Comparison of ENCODE assay signal across 8 cellular contexts in the genomic region with DNA sequence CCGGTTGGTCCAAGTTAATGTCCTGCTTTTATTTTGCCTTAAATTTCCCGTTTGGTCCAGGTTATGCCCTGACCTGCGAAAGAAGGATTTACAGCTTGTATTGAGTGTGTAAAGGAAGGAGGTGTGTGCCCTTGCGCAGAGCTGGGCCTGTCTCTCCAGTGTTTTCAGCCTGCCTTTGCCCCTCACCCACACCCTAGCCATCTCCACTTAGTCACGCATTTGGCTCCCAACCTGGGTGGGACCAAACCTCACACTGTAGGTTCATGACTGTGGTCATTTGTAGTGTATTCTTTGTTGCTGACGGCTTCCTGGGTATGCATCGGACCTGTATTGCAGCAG. TPM values are rescaled to one million over a fixed set of nuclear protein-coding genes. Genes with fewer than 3 reads are reported as not detected.
DNase-seq lines count a peak whose midpoint lies in the region; ATAC-seq and TF ChIP-seq lines count a peak whose summit lies in the region.

No MANE protein-coding gene starts in this region.

- DNase-seq in SK-N-SH: peak; percentile 40
- DNase-seq in RPMI8226: peak; percentile 55
- DNase-seq in amniotic epithelial cell (ENCODE audit: low read depth): peak; percentile 48
- DNase-seq in iris pigment epithelial cell (ENCODE audit: low read depth): peak; percentile 73
- DNase-seq in stimulated activated CD4-positive, alpha-beta T cell treated with anti-CD3 and anti-CD28 coated beads, Interleukin-2, amount 100 ng/mL, for 24 hours: peak; percentile 56 to 74
- DNase-seq in hippocampal formation (lab: John Stamatoyannopoulos, UW): no peak

- peaks cover 15 to 25% of the 10 kb centered on the region in 2 experiments; a peak in 3 of 4 replicates for H3K4me1 ChIP-seq in SK-N-SH (ENCODE audit: control insufficient read depth in 1 of 2, insufficient read depth in 2 of 2, low read depth in 1 of 2, low read length in 1 of 2)

- no peaks in the 10 kb centered on the region for H3K9me2 ChIP-seq in SK-N-SH

- TF ChIP-seq CTCF in SK-N-SH (IDR thresholded peaks at IDR 0.05): no peak

- WGBS in SK-N-SH (ENCODE audit: low lambda C conversion rate): 66% methylated on average over 7 of the region's 7 CpGs

- H3K27ac ChIP-seq in SK-N-SH (ENCODE audit: low read depth in 2 of 2, low read length in 1 of 2): peak overlapping the region; percentile 93 to 97

- POLR2A ChIA-PET in SK-N-SH (lab: Yijun Ruan, JAX): interaction anchor here (0.7 to 2.1 kb wide), 2 partner anchors 10 to 21 kb away, joined by 4 to 7 read pairs; partner anchors contain the start of gene PNRC2

- H3K36me3 ChIP-seq in SK-N-SH (replicated peaks in 1 of 2; ENCODE audit: control insufficient read depth in 1 of 2, insufficient read depth in 2 of 2, low read length in 1 of 2): peaks cover 24 to 26% of the 10 kb centered on the region in 2 experiments

- peak overlapping the region; percentile 99 for H3K9ac ChIP-seq in SK-N-SH

- peaks cover 37% of the 10 kb centered on the region for H4K20me1 ChIP-seq in SK-N-SH (ENCODE audit: insufficient read depth)

- peaks cover 44% of the 10 kb centered on the region for H3K79me2 ChIP-seq in SK-N-SH (ENCODE audit: insufficient read depth)

- no peak for TF ChIP-seq EP300 in SK-N-SH (IDR thresholded peaks at IDR 0.05; ENCODE audit: borderline replicate concordance in 1 of 2, low read depth in 1 of 2, low read length in 1 of 2)

- H3F3A ChIP-seq in SK-N-SH (replicated peaks; ENCODE audit: insufficient read depth): peaks cover 20% of the 10 kb centered on the region

- H3K9me3 ChIP-seq in SK-N-SH: no peaks in the 10 kb centered on the region; the same call in 1 of the 2 replicates

- H3K4me3 ChIP-seq in SK-N-SH (ENCODE audit: low read depth in 2 of 2, low read length in 1 of 2): peak overlapping the region; percentile 74 to 90

- peak overlapping the region; percentile 85 for H2AFZ ChIP-seq in SK-N-SH (ENCODE audit: low read depth)

- no peaks in the 10 kb centered on the region for H3K27me3 ChIP-seq in SK-N-SH (ENCODE audit: insufficient read depth)

- CTCF ChIA-PET in SK-N-SH (lab: Yijun Ruan, JAX): interaction anchor here (0.7 to 1.0 kb wide), 4 partner anchors 11 to 209 kb away, joined by 3 to 4 read pairs (median 3); no protein-coding TSS in a partner anchor

- H3K4me2 ChIP-seq in SK-N-SH: peak overlapping the region; percentile 81

- ATAC-seq in SK-N-SH treated with all-trans-retinoic acid at 6 μM for 48 hours (no peak), HG03520 (IDR thresholded peaks at IDR 0.05; ENCODE audit: unreplicated experiment) (peak; percentile 22)

- TF ChIP-seq RAD21 in SK-N-SH (IDR thresholded peaks at IDR 0.05; ENCODE audit: low read length): no peak

TF ChIP-seq in SK-N-SH, 30 proteins besides CTCF, POLR2A, EP300 and RAD21:
- TF ChIP-seq ELF1 (IDR thresholded peaks at IDR 0.05) (no peak), TCF12 (IDR thresholded peaks at IDR 0.05) (no peak), NFIC (IDR thresholded peaks at IDR 0.05; ENCODE audit: borderline replicate concordance) (no peak), TEAD4 (IDR thresholded peaks at IDR 0.05; ENCODE audit: borderline replicate concordance, insufficient read depth) (no peak), FOSL2 (IDR thresholded peaks at IDR 0.05; ENCODE audit: borderline replicate concordance, low read depth) (no peak), FOXM1 (IDR thresholded peaks at IDR 0.05; ENCODE audit: low read depth) (no peak), SMC3 (IDR thresholded peaks at IDR 0.05; ENCODE audit: low read depth, low read length) (no peak), MXI1 (IDR thresholded peaks at IDR 0.05; ENCODE audit: low read depth, low read length) (no peak), TAF1 (IDR thresholded peaks at IDR 0.05; ENCODE audit: borderline replicate concordance, low read depth, low read length) (no peak), POLR2AphosphoS5 (IDR thresholded peaks at IDR 0.05; ENCODE audit: low read depth, low read length) (no peak), FOXJ3 (CRISPR knock-in tag; IDR thresholded peaks at IDR 0.05) (no peak), SIN3A (IDR thresholded peaks at IDR 0.05; ENCODE audit: borderline replicate concordance, low read depth, low read length) (no peak)
- TF ChIP-seq, protein P1, sequence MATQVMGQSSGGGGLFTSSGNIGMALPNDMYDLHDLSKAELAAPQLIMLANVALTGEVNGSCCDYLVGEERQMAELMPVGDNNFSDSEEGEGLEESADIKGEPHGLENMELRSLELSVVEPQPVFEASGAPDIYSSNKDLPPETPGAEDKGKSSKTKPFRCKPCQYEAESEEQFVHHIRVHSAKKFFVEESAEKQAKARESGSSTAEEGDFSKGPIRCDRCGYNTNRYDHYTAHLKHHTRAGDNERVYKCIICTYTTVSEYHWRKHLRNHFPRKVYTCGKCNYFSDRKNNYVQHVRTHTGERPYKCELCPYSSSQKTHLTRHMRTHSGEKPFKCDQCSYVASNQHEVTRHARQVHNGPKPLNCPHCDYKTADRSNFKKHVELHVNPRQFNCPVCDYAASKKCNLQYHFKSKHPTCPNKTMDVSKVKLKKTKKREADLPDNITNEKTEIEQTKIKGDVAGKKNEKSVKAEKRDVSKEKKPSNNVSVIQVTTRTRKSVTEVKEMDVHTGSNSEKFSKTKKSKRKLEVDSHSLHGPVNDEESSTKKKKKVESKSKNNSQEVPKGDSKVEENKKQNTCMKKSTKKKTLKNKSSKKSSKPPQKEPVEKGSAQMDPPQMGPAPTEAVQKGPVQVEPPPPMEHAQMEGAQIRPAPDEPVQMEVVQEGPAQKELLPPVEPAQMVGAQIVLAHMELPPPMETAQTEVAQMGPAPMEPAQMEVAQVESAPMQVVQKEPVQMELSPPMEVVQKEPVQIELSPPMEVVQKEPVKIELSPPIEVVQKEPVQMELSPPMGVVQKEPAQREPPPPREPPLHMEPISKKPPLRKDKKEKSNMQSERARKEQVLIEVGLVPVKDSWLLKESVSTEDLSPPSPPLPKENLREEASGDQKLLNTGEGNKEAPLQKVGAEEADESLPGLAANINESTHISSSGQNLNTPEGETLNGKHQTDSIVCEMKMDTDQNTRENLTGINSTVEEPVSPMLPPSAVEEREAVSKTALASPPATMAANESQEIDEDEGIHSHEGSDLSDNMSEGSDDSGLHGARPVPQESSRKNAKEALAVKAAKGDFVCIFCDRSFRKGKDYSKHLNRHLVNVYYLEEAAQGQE (IDR thresholded peaks at IDR 0.05; ENCODE audit: low read depth, low read length): no peak

TF ChIP-seq in SK-N-SH treated with all-trans-retinoic acid at 6 μM for 48 hours, 23 proteins besides CTCF, POLR2A, EP300 and RAD21 (continues in another document):
- TF ChIP-seq TSHZ2 (CRISPR knock-in tag; IDR thresholded peaks at IDR 0.05) (no peak), BACH2 (CRISPR knock-in tag; IDR thresholded peaks at IDR 0.05; ENCODE audit: borderline replicate concordance) (no peak), PATZ1 (CRISPR knock-in tag; IDR thresholded peaks at IDR 0.05; ENCODE audit: borderline replicate concordance) (no peak), RARB (CRISPR knock-in tag; IDR thresholded peaks at IDR 0.05) (no peak), PPARA (CRISPR knock-in tag; IDR thresholded peaks at IDR 0.05; ENCODE audit: borderline replicate concordance) (no peak), SNAI2 (CRISPR knock-in tag; IDR thresholded peaks at IDR 0.05) (no peak)

RNA-seq across cellular contexts. Expression of gene SRSF10, which starts 0.6 kb away (rescaled TPM):
- 79.8 and 81.8 TPM in 2 replicates for polyA plus RNA-seq in SK-N-SH (2012; rRNA removed)
- polyA plus RNA-seq in SK-N-SH (2012; cell fraction: cytosol; rRNA removed): 74.3 and 75.6 TPM in 2 replicates
- polyA plus RNA-seq in SK-N-SH (2012; cell fraction: nucleus; rRNA removed): 110 and 164 TPM in 2 replicates

RNA-seq across cellular contexts. Expression of gene PNRC2, which starts 21.1 kb away (rescaled TPM):
- polyA plus RNA-seq in SK-N-SH (2012; rRNA removed): 43.8 and 55.2 TPM in 2 replicates
- polyA plus RNA-seq in SK-N-SH (2012; cell fraction: cytosol; rRNA removed): 54.6 and 58.1 TPM in 2 replicates
- polyA plus RNA-seq in SK-N-SH (2012; cell fraction: nucleus; rRNA removed): 46.8 and 46.9 TPM in 2 replicates

Comparison
In these comparisons a context has a peak if more than half of its experiments do, and no peak if none do; other contexts are left out.
1. DNase-seq: peak in SK-N-SH (single experiment), RPMI8226 (single experiment), amniotic epithelial cell (single experiment), iris pigment epithelial cell (single experiment) and stimulated activated CD4-positive, alpha-beta T cell treated with anti-CD3 and anti-CD28 coated beads, Interleukin-2, amount 100 ng/mL, for 24 hours (2 of 2); none in hippocampal formation (0 of 2).